1 cellular context compared by ENCODE assay signal in genomic region chr6:24493945-24494725, GRCh38.
TF ChIP-seq lines count a peak whose summit lies in the region.

No MANE protein-coding gene starts in this region.

TF ChIP-seq in HepG2, 621 proteins besides CTCF, POLR2A, EP300 and RAD21 (continued from another document):
- TF ChIP-seq PBX2 (CRISPR knock-in tag; IDR thresholded peaks at IDR 0.05): no peak
- TF ChIP-seq ZNF672 (CRISPR knock-in tag; IDR thresholded peaks at IDR 0.05): no peak
- no peak for TF ChIP-seq SMYD3 (CRISPR knock-in tag; IDR thresholded peaks at IDR 0.05)
- no peak for TF ChIP-seq PHF20 (CRISPR knock-in tag; IDR thresholded peaks at IDR 0.05)
- TF ChIP-seq ZNF121 (CRISPR knock-in tag; IDR thresholded peaks at IDR 0.05): 0 out of 2 replicates have a peak, but pooled peaks have one; percentile 13
- TF ChIP-seq KDM6A (CRISPR knock-in tag; IDR thresholded peaks at IDR 0.05; ENCODE audit: low read depth): no peak
- no peak for TF ChIP-seq AHR (CRISPR knock-in tag; IDR thresholded peaks at IDR 0.05)
- TF ChIP-seq ZNF816 (CRISPR knock-in tag; IDR thresholded peaks at IDR 0.05; ENCODE audit: borderline replicate concordance): 0 out of 2 replicates have a peak, but pooled peaks have one; percentile 3
- peak; percentile 56; the same call in 1 of the 2 replicates for TF ChIP-seq LCORL (IDR thresholded peaks at IDR 0.05)
- no peak for TF ChIP-seq LCORL (CRISPR knock-in tag; IDR thresholded peaks at IDR 0.05)
- TF ChIP-seq ZNF770 (CRISPR knock-in tag; IDR thresholded peaks at IDR 0.05): no peak
- peak; percentile 26; the same call in 1 of the 2 replicates for TF ChIP-seq KAT2B (IDR thresholded peaks at IDR 0.05; ENCODE audit: borderline replicate concordance, low read depth, low read length)
- no peak for TF ChIP-seq CHCHD3 (CRISPR knock-in tag; IDR thresholded peaks at IDR 0.05)
- no peak for TF ChIP-seq ZNF609 (CRISPR knock-in tag; IDR thresholded peaks at IDR 0.05; ENCODE audit: borderline replicate concordance)
- 0 out of 2 replicates have a peak, but pooled peaks have one; percentile 42 for TF ChIP-seq ZNF280B (CRISPR knock-in tag; IDR thresholded peaks at IDR 0.05; ENCODE audit: borderline replicate concordance)
- 0 out of 2 replicates have a peak, but pooled peaks have one; percentile 39 for TF ChIP-seq ZNF550 (CRISPR knock-in tag; IDR thresholded peaks at IDR 0.05; ENCODE audit: borderline replicate concordance)
- TF ChIP-seq ZNF891 (CRISPR knock-in tag; IDR thresholded peaks at IDR 0.05): peak; percentile 75; the same call in 1 of the 2 replicates
- no peak; the same call in 1 of the 2 replicates for TF ChIP-seq SRY (CRISPR knock-in tag; IDR thresholded peaks at IDR 0.05)
- no peak for TF ChIP-seq KDM5A (IDR thresholded peaks at IDR 0.05; ENCODE audit: borderline replicate concordance, low read length)
- no peak for TF ChIP-seq PLRG1 (conservative IDR thresholded peaks at IDR 0.05)
- no peak for TF ChIP-seq PHB2 (IDR thresholded peaks at IDR 0.05; ENCODE audit: partially characterized antibody)
- TF ChIP-seq ZNF142 (CRISPR knock-in tag; IDR thresholded peaks at IDR 0.05): no peak
- no peak for TF ChIP-seq CBFB (CRISPR knock-in tag; IDR thresholded peaks at IDR 0.05)
- no peak for TF ChIP-seq ZNF713 (CRISPR knock-in tag; IDR thresholded peaks at IDR 0.05)
- TF ChIP-seq ZNF572 (CRISPR knock-in tag; IDR thresholded peaks at IDR 0.05): no peak
- no peak for TF ChIP-seq REL (CRISPR knock-in tag; conservative IDR thresholded peaks at IDR 0.05)
- no peak for TF ChIP-seq HBP1 (CRISPR knock-in tag; IDR thresholded peaks at IDR 0.05; ENCODE audit: low read depth)
- no peak for TF ChIP-seq ZNF652 (CRISPR knock-in tag; IDR thresholded peaks at IDR 0.05; ENCODE audit: borderline replicate concordance, low read depth)
- no peak for TF ChIP-seq RFXAP (CRISPR knock-in tag; IDR thresholded peaks at IDR 0.05; ENCODE audit: borderline replicate concordance)
- TF ChIP-seq ZSCAN12 (CRISPR knock-in tag; IDR thresholded peaks at IDR 0.05): no peak
- TF ChIP-seq, protein P1, sequence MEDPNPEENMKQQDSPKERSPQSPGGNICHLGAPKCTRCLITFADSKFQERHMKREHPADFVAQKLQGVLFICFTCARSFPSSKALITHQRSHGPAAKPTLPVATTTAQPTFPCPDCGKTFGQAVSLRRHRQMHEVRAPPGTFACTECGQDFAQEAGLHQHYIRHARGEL (CRISPR knock-in tag; IDR thresholded peaks at IDR 0.05): peak; percentile 52; the same call in 1 of the 2 replicates
- TF ChIP-seq ZFP41 (CRISPR knock-in tag; IDR thresholded peaks at IDR 0.05; ENCODE audit: borderline replicate concordance): peak; percentile 86; the same call in 1 of the 2 replicates
- no peak for TF ChIP-seq BORCS8-MEF2B (CRISPR knock-in tag; IDR thresholded peaks at IDR 0.05)
- TF ChIP-seq, protein P2, sequence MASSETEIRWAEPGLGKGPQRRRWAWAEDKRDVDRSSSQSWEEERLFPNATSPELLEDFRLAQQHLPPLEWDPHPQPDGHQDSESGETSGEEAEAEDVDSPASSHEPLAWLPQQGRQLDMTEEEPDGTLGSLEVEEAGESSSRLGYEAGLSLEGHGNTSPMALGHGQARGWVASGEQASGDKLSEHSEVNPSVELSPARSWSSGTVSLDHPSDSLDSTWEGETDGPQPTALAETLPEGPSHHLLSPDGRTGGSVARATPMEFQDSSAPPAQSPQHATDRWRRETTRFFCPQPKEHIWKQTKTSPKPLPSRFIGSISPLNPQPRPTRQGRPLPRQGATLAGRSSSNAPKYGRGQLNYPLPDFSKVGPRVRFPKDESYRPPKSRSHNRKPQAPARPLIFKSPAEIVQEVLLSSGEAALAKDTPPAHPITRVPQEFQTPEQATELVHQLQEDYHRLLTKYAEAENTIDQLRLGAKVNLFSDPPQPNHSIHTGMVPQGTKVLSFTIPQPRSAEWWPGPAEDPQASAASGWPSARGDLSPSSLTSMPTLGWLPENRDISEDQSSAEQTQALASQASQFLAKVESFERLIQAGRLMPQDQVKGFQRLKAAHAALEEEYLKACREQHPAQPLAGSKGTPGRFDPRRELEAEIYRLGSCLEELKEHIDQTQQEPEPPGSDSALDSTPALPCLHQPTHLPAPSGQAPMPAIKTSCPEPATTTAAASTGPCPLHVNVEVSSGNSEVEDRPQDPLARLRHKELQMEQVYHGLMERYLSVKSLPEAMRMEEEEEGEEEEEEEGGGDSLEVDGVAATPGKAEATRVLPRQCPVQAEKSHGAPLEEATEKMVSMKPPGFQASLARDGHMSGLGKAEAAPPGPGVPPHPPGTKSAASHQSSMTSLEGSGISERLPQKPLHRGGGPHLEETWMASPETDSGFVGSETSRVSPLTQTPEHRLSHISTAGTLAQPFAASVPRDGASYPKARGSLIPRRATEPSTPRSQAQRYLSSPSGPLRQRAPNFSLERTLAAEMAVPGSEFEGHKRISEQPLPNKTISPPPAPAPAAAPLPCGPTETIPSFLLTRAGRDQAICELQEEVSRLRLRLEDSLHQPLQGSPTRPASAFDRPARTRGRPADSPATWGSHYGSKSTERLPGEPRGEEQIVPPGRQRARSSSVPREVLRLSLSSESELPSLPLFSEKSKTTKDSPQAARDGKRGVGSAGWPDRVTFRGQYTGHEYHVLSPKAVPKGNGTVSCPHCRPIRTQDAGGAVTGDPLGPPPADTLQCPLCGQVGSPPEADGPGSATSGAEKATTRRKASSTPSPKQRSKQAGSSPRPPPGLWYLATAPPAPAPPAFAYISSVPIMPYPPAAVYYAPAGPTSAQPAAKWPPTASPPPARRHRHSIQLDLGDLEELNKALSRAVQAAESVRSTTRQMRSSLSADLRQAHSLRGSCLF (CRISPR knock-in tag; IDR thresholded peaks at IDR 0.05; ENCODE audit: borderline replicate concordance): no peak
